In genomic region chr3:134359121-134360010, GRCh38 we compare ENCODE assay signal across 11 cellular contexts. TPM values are rescaled to one million over a fixed set of nuclear protein-coding genes. Genes with fewer than 3 reads are reported as not detected.
DNase-seq lines count a peak whose midpoint lies in the region; ATAC-seq, FAIRE-seq and TF ChIP-seq lines count a peak whose summit lies in the region.
"Had no signal": no experiment of that assay in that cellular context is flagged by ENCODE, and none has a peak within 500 bp of the region (broad histone marks: within the 10 kb centered on the region; RNA-seq: fewer than 3 reads in every experiment).

No MANE protein-coding gene starts in this region.

- H3K27me3 Mint-ChIP-seq in Caco-2 (ENCODE audit: insufficient read depth, unreplicated experiment) (no peaks in the 10 kb centered on the region), WTC11 (ENCODE audit: low read depth) (no peaks in the 10 kb centered on the region)
- H3K27me3 Mint-ChIP-seq: activated T-helper 17 cell treated with anti-CD3 and anti-CD28 coated beads, Interleukin-2, amount 50 U/mL, for 72 hours had no signal

- DNase-seq in Caco-2, result peak; percentile 14 to 34
- peak; percentile 5 for DNase-seq in WTC11 (ENCODE audit: low spot score)
- peak; percentile 54 for DNase-seq in left ventricle myocardium inferior
- DNase-seq in sciatic nerve (ENCODE audit: low spot score), result peak; percentile 52
- DNase-seq in NAMALWA (ENCODE audit: low spot score), result no peak
- no peak for DNase-seq in GM12891 (ENCODE audit: insufficient read length, low spot score)

- CTCF ChIA-PET in Caco-2 (lab: Charles Lee) (interaction anchor here (1.9 kb wide), 1 partner anchor 49 kb away, joined by 5 read pairs; no protein-coding TSS in a partner anchor), WTC11 (lab: Charles Lee) (interaction anchor here (0.5 to 2.0 kb wide), 9 partner anchors 8 to 115 kb away, joined by 3 to 10 read pairs (median 5); no protein-coding TSS in a partner anchor)

- H3K36me3 ChIP-seq in Caco-2 (ENCODE audit: control insufficient read depth, insufficient read depth, low read length) (peaks cover 31% of the 10 kb centered on the region), left ventricle myocardium inferior (peaks cover 94% of the 10 kb centered on the region)

- peaks cover 100% of the 10 kb centered on the region for H3K36me3 Mint-ChIP-seq in Caco-2 (ENCODE audit: insufficient read depth, unreplicated experiment)
- H3K36me3 Mint-ChIP-seq in WTC11, result peaks cover 83% of the 10 kb centered on the region

- POLR2A ChIA-PET in Caco-2 (lab: Charles Lee), result no interaction called here
- POLR2A ChIA-PET in WTC11 (lab: Charles Lee), result interaction anchor here (1.7 kb wide), 1 partner anchor 114 kb away, joined by 3 read pairs; no protein-coding TSS in a partner anchor

- intact Hi-C loops in Caco-2 (cut with micrococcal nuclease; ENCODE audit: unreplicated experiment) (no loop called here), left ventricle myocardium inferior (cut with micrococcal nuclease) (no loop called here), sciatic nerve (cut with DNase I) (no loop called here)

- no peak for ATAC-seq in WTC11
- ATAC-seq in sciatic nerve, result no peak
- no peak for ATAC-seq in HG03039 (IDR thresholded peaks at IDR 0.05; ENCODE audit: unreplicated experiment)
- ATAC-seq in HG02981 (IDR thresholded peaks at IDR 0.05; ENCODE audit: unreplicated experiment), result no peak
- ATAC-seq: activated T-helper 17 cell treated with anti-CD3 and anti-CD28 coated beads, Interleukin-2, amount 50 U/mL, for 72 hours; right lobe of liver had no signal

- H3K4me1 ChIP-seq in Caco-2 (peaks cover 95% of the 10 kb centered on the region), left ventricle myocardium inferior (peaks cover 99% of the 10 kb centered on the region)

- no TSS peak for BruUV-seq in Caco-2 (replicated peaks; lab: Mats Ljungman, UMichigan)

- no peak for FAIRE-seq in GM12891 (lab: Jason Lieb, UNC)

- H3K27ac ChIP-seq in left ventricle myocardium inferior (replicated peaks), result peak overlapping the region; percentile 100
- H3K27ac ChIP-seq: C4-2B had no signal

- H3K4me3 ChIP-seq in Caco-2 (ENCODE audit: low read depth, low read length), result no peak overlapping the region
- H3K4me3 ChIP-seq in left ventricle myocardium inferior, result peak overlapping the region; percentile 8
- H3K4me3 ChIP-seq: right lobe of liver had no signal

- TF ChIP-seq POLR2A in GM12891 (IDR thresholded peaks at IDR 0.05; ENCODE audit: low read depth, low read length), result no peak

- no peak for TF ChIP-seq CTCF in Caco-2 (IDR thresholded peaks at IDR 0.05; ENCODE audit: insufficient read depth in 1 of 2, low read depth in 1 of 2, low read length in 1 of 2, severe bottlenecking in 1 of 2, unreplicated experiment in 1 of 2)
- no peak for TF ChIP-seq CTCF in WTC11 (IDR thresholded peaks at IDR 0.05)
- no peak for TF ChIP-seq CTCF in left ventricle myocardium inferior (IDR thresholded peaks at IDR 0.05; ENCODE audit: borderline replicate concordance)

- H3K9me3 ChIP-seq in Caco-2 (no peaks in the 10 kb centered on the region), left ventricle myocardium inferior (replicated peaks) (no peaks in the 10 kb centered on the region)
- H3K9me3 ChIP-seq: right lobe of liver had no signal

- H3K4me3 Mint-ChIP-seq in Caco-2 (ENCODE audit: unreplicated experiment) (peak overlapping the region; percentile 40), WTC11 (no peak overlapping the region)
- H3K4me3 Mint-ChIP-seq: activated T-helper 17 cell treated with anti-CD3 and anti-CD28 coated beads, Interleukin-2, amount 50 U/mL, for 72 hours had no signal

- H3K27ac Mint-ChIP-seq in Caco-2 (ENCODE audit: unreplicated experiment) (peak overlapping the region; percentile 65), WTC11 (peak overlapping the region; percentile 82)
- H3K27ac Mint-ChIP-seq: activated T-helper 17 cell treated with anti-CD3 and anti-CD28 coated beads, Interleukin-2, amount 50 U/mL, for 72 hours had no signal

- H3K4me1 Mint-ChIP-seq in Caco-2 (ENCODE audit: low read depth, unreplicated experiment) (peaks cover 54% of the 10 kb centered on the region), WTC11 (peaks cover 45% of the 10 kb centered on the region)

- no peaks in the 10 kb centered on the region for H3K27me3 ChIP-seq in Caco-2 (replicated peaks; ENCODE audit: control insufficient read depth, insufficient read depth, low read length)
- H3K27me3 ChIP-seq in left ventricle myocardium inferior (ENCODE audit: low read depth), result no peaks in the 10 kb centered on the region
- H3K27me3 ChIP-seq: right lobe of liver had no signal

- no peaks in the 10 kb centered on the region for H3K9me3 Mint-ChIP-seq in Caco-2 (ENCODE audit: unreplicated experiment)
- H3K9me3 Mint-ChIP-seq in WTC11, result no peaks in the 10 kb centered on the region
- H3K9me3 Mint-ChIP-seq: activated T-helper 17 cell treated with anti-CD3 and anti-CD28 coated beads, Interleukin-2, amount 50 U/mL, for 72 hours had no signal

TF ChIP-seq in WTC11, 78 proteins besides CTCF, POLR2A, EP300 and RAD21 (continues in another document):
- TF ChIP-seq CBFB (CRISPR knock-in tag; IDR thresholded peaks at IDR 0.05; ENCODE audit: low read depth) (no peak), PRRX2 (CRISPR knock-in tag; IDR thresholded peaks at IDR 0.05) (no peak), TEAD1 (CRISPR knock-in tag; IDR thresholded peaks at IDR 0.05) (no peak), CDX4 (CRISPR knock-in tag; IDR thresholded peaks at IDR 0.05; ENCODE audit: borderline replicate concordance) (no peak), ATF1 (CRISPR knock-in tag; IDR thresholded peaks at IDR 0.05) (no peak), NR1H2 (CRISPR knock-in tag; IDR thresholded peaks at IDR 0.05) (no peak), NR2C2 (CRISPR knock-in tag; IDR thresholded peaks at IDR 0.05) (no peak)
- TF ChIP-seq, protein P1, sequence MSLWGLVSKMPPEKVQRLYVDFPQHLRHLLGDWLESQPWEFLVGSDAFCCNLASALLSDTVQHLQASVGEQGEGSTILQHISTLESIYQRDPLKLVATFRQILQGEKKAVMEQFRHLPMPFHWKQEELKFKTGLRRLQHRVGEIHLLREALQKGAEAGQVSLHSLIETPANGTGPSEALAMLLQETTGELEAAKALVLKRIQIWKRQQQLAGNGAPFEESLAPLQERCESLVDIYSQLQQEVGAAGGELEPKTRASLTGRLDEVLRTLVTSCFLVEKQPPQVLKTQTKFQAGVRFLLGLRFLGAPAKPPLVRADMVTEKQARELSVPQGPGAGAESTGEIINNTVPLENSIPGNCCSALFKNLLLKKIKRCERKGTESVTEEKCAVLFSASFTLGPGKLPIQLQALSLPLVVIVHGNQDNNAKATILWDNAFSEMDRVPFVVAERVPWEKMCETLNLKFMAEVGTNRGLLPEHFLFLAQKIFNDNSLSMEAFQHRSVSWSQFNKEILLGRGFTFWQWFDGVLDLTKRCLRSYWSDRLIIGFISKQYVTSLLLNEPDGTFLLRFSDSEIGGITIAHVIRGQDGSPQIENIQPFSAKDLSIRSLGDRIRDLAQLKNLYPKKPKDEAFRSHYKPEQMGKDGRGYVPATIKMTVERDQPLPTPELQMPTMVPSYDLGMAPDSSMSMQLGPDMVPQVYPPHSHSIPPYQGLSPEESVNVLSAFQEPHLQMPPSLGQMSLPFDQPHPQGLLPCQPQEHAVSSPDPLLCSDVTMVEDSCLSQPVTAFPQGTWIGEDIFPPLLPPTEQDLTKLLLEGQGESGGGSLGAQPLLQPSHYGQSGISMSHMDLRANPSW (CRISPR knock-in tag; conservative IDR thresholded peaks at IDR 0.05; ENCODE audit: low read depth), result no peak

TF ChIP-seq in GM12891, 5 proteins besides CTCF, POLR2A, EP300 and RAD21:
- no peak for TF ChIP-seq SPI1 (IDR thresholded peaks at IDR 0.05; ENCODE audit: low read depth, low read length)
- TF ChIP-seq PAX5 (IDR thresholded peaks at IDR 0.05; ENCODE audit: insufficient read depth, low read length, severe bottlenecking), result no peak
- no peak for TF ChIP-seq POU2F2 (IDR thresholded peaks at IDR 0.05; ENCODE audit: low read depth, low read length)
- TF ChIP-seq POLR2AphosphoS5 (IDR thresholded peaks at IDR 0.05; ENCODE audit: low read depth, low read length), result no peak
- TF ChIP-seq TAF1 (IDR thresholded peaks at IDR 0.05; ENCODE audit: low read depth, low read length), result no peak

RNA-seq across cellular contexts. Expression of gene AMOTL2, which starts 14.9 kb away (rescaled TPM):
- 220 and 271 TPM in 2 replicates for total RNA-seq in Caco-2 (2022)
- total RNA-seq in WTC11 (2021), result 76.9 to 85.4 TPM (median 79.9 TPM) in 3 replicates
- 44.4 TPM for total RNA-seq in left ventricle myocardium inferior
- total RNA-seq in sciatic nerve, result 158 TPM
- polyA plus RNA-seq in GM12891 (2012; ENCODE audit: low read depth, missing spikeins), result 0.01 TPM
- total RNA-seq: activated T-helper 17 cell treated with anti-CD3 and anti-CD28 coated beads, Interleukin-2, amount 50 U/mL, for 72 hours had no signal

Comparison
In these comparisons a context has a peak if more than half of its experiments do, and no peak if none do; other contexts are left out.
1. DNase-seq: peak in Caco-2 (2 of 2), WTC11 (single experiment), left ventricle myocardium inferior (single experiment) and sciatic nerve (single experiment); none in NAMALWA (single experiment) and GM12891 (single experiment).